ENCODE assay signal across 1 cellular context in the genomic region with DNA sequence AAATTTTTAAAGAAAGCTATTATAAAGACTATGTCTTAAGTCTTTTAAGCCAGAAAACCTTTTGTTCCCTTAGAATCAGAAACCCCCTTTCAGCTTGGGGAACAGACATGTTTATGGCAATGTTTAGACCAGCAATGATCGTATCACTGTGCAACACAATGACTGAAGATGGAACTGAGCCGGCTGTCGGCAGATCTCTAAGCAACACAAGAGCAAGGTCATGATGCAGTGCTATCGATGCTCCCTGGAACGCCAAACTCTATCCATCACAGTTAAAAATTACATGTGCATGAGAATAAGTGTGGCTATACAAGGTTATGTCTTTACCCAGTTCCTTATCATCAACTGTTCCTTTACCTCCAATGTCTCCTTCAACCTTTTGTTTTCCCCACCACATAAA.
TF ChIP-seq lines count a peak whose summit lies in the region.

No MANE protein-coding gene starts in this region.

TF ChIP-seq in HepG2, 621 proteins besides CTCF, POLR2A, EP300 and RAD21:
- TF ChIP-seq, protein P1, sequence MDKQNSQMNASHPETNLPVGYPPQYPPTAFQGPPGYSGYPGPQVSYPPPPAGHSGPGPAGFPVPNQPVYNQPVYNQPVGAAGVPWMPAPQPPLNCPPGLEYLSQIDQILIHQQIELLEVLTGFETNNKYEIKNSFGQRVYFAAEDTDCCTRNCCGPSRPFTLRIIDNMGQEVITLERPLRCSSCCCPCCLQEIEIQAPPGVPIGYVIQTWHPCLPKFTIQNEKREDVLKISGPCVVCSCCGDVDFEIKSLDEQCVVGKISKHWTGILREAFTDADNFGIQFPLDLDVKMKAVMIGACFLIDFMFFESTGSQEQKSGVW (CRISPR knock-in tag; IDR thresholded peaks at IDR 0.05; ENCODE audit: borderline replicate concordance) = no peak
- TF ChIP-seq TAF1 (CRISPR knock-in tag; IDR thresholded peaks at IDR 0.05) = no peak
- TF ChIP-seq, protein P2, sequence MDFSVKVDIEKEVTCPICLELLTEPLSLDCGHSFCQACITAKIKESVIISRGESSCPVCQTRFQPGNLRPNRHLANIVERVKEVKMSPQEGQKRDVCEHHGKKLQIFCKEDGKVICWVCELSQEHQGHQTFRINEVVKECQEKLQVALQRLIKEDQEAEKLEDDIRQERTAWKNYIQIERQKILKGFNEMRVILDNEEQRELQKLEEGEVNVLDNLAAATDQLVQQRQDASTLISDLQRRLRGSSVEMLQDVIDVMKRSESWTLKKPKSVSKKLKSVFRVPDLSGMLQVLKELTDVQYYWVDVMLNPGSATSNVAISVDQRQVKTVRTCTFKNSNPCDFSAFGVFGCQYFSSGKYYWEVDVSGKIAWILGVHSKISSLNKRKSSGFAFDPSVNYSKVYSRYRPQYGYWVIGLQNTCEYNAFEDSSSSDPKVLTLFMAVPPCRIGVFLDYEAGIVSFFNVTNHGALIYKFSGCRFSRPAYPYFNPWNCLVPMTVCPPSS (IDR thresholded peaks at IDR 0.05) = no peak
- TF ChIP-seq, protein P3, sequence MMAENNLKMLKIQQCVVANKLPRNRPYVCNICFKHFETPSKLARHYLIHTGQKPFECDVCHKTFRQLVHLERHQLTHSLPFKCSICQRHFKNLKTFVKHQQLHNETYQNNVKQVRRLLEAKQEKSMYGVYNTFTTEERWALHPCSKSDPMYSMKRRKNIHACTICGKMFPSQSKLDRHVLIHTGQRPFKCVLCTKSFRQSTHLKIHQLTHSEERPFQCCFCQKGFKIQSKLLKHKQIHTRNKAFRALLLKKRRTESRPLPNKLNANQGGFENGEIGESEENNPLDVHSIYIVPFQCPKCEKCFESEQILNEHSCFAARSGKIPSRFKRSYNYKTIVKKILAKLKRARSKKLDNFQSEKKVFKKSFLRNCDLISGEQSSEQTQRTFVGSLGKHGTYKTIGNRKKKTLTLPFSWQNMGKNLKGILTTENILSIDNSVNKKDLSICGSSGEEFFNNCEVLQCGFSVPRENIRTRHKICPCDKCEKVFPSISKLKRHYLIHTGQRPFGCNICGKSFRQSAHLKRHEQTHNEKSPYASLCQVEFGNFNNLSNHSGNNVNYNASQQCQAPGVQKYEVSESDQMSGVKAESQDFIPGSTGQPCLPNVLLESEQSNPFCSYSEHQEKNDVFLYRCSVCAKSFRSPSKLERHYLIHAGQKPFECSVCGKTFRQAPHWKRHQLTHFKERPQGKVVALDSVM (CRISPR knock-in tag; IDR thresholded peaks at IDR 0.05) = no peak
- TF ChIP-seq KAT2B (IDR thresholded peaks at IDR 0.05; ENCODE audit: borderline replicate concordance, low read depth, low read length) = no peak
TF ChIP-seq in HepG2: peak in this region for 0.
